In the genomic region with DNA sequence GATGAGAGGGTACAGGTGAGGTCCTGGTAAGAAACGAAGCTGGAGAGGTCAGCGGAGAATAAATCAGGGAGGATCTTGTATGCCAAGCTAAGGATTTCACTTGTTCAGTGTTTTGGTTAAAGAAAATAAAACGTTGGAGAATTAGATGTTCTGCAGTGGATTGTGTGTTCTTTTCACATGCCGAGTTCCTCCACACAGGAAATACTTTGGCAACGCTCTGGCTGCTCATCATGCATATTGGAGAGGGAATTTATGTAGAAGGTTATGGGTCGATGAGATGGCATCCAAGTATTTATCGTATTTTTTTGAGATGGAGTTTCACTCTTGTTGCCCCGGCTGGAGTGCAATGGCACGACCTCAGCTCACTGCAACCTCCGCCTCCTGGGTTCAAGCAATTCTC, we compare ENCODE assay signal across 12 cellular contexts. TPM values are rescaled to one million over a fixed set of nuclear protein-coding genes. Genes with fewer than 3 reads are reported as not detected.
DNase-seq lines count a peak whose midpoint lies in the region; FAIRE-seq and TF ChIP-seq lines count a peak whose summit lies in the region.
"Had no signal": no experiment of that assay in that cellular context is flagged by ENCODE, and none has a peak within 500 bp of the region (broad histone marks: within the 10 kb centered on the region; RNA-seq: fewer than 3 reads in every experiment).

No MANE protein-coding gene starts in this region.

- CTCF ChIA-PET in AG04450 (lab: Charles Lee), result no interaction called here

- FAIRE-seq in GM12892 (lab: Jason Lieb, UNC), result no peak
- FAIRE-seq: keratinocyte had no signal

- no peak for TF ChIP-seq POLR2A in GM12892 (IDR thresholded peaks at IDR 0.05; ENCODE audit: low read depth, low read length)

- POLR2A ChIA-PET in AG04450 (lab: Yijun Ruan, JAX), result interaction anchor here (0.5 kb wide), 1 partner anchor 1034 kb away, joined by 3 read pairs; no protein-coding TSS in a partner anchor

- intact Hi-C loops in tibial artery (cut with DNase I; ENCODE audit: low total_unique reads), result loop anchor here (5.0 to 10.0 kb wide), 4 partner anchors 170 to 1153 kb away; no protein-coding TSS in a partner anchor

- H3K27me3 ChIP-seq in AG04450 (ENCODE audit: control insufficient read depth, insufficient read depth, low read length), result no peaks in the 10 kb centered on the region
- H3K27me3 ChIP-seq in tibial artery, result no peaks in the 10 kb centered on the region

- no peak overlapping the region for H3K9ac ChIP-seq in SK-N-MC (ENCODE audit: insufficient read length)

- H3K4me1 ChIP-seq in tibial artery, result peaks cover 0 to 18% (median 8%) of the 10 kb centered on the region in 4 donors

- H3K4me3 ChIP-seq in AG04450 (ENCODE audit: low read depth, low read length) (no peak overlapping the region), SK-N-MC (no peak overlapping the region), fibroblast of pulmonary artery (replicated peaks; ENCODE audit: low read depth, low read length) (no peak overlapping the region), tibial artery (no peak overlapping the region)

- TF ChIP-seq CTCF in AG04450 (IDR thresholded peaks at IDR 0.05; ENCODE audit: low read depth, low read length) (no peak), fibroblast of pulmonary artery (IDR thresholded peaks at IDR 0.05; ENCODE audit: low read length, missing control alignments) (no peak), tibial artery (IDR thresholded peaks at IDR 0.05) (no peak)

- no peak for DNase-seq in AG04450 (ENCODE audit: low read depth, low spot score)
- peak; percentile 62 for DNase-seq in EH (ENCODE audit: low read depth)
- DNase-seq in SK-N-MC (ENCODE audit: low read depth, low spot score), result no peak
- peak; percentile 40 for DNase-seq in fibroblast of pulmonary artery (ENCODE audit: low read depth)
- no peak for DNase-seq in SHP77 treated with DMSO at 0.1 percent for 48 hours (lab: John Stamatoyannopoulos, UW)
- no peak for DNase-seq in tibial artery
- no peak for DNase-seq in superior temporal gyrus (ENCODE audit: extremely low spot score)
- DNase-seq in GM12892 (ENCODE audit: insufficient read length), result no peak
- DNase-seq: NCI-H2081; right cardiac atrium; stimulated activated CD4-positive, alpha-beta T cell treated with anti-CD3 and anti-CD28 coated beads, Interleukin-1b, Interleukin-23, amount 100 ng/mL, for 48 hours had no signal

- peaks cover 29% of the 10 kb centered on the region for H3K36me3 ChIP-seq in SK-N-MC (ENCODE audit: insufficient read depth, low read length)
- peaks cover 11 to 45% (median 31%) of the 10 kb centered on the region in 3 donors for H3K36me3 ChIP-seq in tibial artery

- peak overlapping the region; percentile 39 for H3K27ac ChIP-seq in AG04450 (ENCODE audit: low read depth, low read length)
- peak overlapping the region; percentile 13; the same call in 1 of the 2 replicates for H3K27ac ChIP-seq in SK-N-MC
- no peak overlapping the region for H3K27ac ChIP-seq in tibial artery

- H3K9me3 ChIP-seq in AG04450 (ENCODE audit: control insufficient read depth, insufficient read depth, low read length) (no peaks in the 10 kb centered on the region), SK-N-MC (ENCODE audit: low read depth, low read length) (no peaks in the 10 kb centered on the region), tibial artery (no peaks in the 10 kb centered on the region)

RNA-seq across cellular contexts. Expression of gene RPS24, which starts 11.0 kb away (rescaled TPM):
- 3,086 and 3,777 TPM in 2 replicates for polyA plus RNA-seq in AG04450 (2011; rRNA removed)
- 561 and 714 TPM in 2 replicates for polyA minus RNA-seq in AG04450 (2011; rRNA and poly(A)+ RNA removed)
- polyA plus RNA-seq in GM12892 (2012; ENCODE audit: missing spikeins), result 4,870 TPM

RNA-seq across cellular contexts. Expression of gene POLR3A, which starts 15.4 kb away (rescaled TPM):
- 15.9 and 16.3 TPM in 2 replicates for polyA plus RNA-seq in AG04450 (2011; rRNA removed)
- polyA minus RNA-seq in AG04450 (2011; rRNA and poly(A)+ RNA removed), result 43.0 and 49.7 TPM in 2 replicates
- polyA plus RNA-seq in GM12892 (2012; ENCODE audit: missing spikeins), result 7.5 TPM

Comparison
In these comparisons a context has a peak if more than half of its experiments do, and no peak if none do; other contexts are left out.
1. DNase-seq: peak in EH (single experiment) and fibroblast of pulmonary artery (single experiment); none in AG04450 (single experiment), SK-N-MC (single experiment), SHP77 treated with DMSO at 0.1 percent for 48 hours (single experiment), tibial artery (0 of 2), superior temporal gyrus (single experiment) and GM12892 (single experiment).
2. H3K27ac ChIP-seq: peak in AG04450 (single experiment) and SK-N-MC (single experiment); none in tibial artery (0 of 2).